Comparison of ENCODE assay signal across 1 cellular context in genomic region chr16:69727916-69728270, GRCh38.
A peak's percentile ranks its signal among the peaks of the same experiment; 100 is the strongest.
TF ChIP-seq lines count a peak whose summit lies in the region.

No MANE protein-coding gene starts in this region.

TF ChIP-seq in A549, 52 proteins besides CTCF, POLR2A, EP300 and RAD21 (continued from another document):
- TF ChIP-seq E2F6 (IDR thresholded peaks at IDR 0.05; ENCODE audit: borderline replicate concordance, low read depth) (no peak), ZNF302 (CRISPR knock-in tag; IDR thresholded peaks at IDR 0.05) (no peak), MAX (IDR thresholded peaks at IDR 0.05) (peak; percentile 27; the same call in 1 of the 2 replicates), POLR2AphosphoS2 (conservative IDR thresholded peaks at IDR 0.05; ENCODE audit: low read length) (0 out of 2 replicates have a peak, but pooled peaks have one; percentile 40), KDM1A (IDR thresholded peaks at IDR 0.05; ENCODE audit: low read depth) (no peak)
